28 cellular contexts compared by ENCODE assay signal in genomic region chr2:76274154-76274553, GRCh38.
"Had no signal": no experiment of that assay in that cellular context is flagged by ENCODE, and none has a peak within 500 bp of the region (broad histone marks: within the 10 kb centered on the region; RNA-seq: fewer than 3 reads in every experiment).

No MANE protein-coding gene starts in this region.

- H3K27ac ChIP-seq: colonic mucosa, coronary artery, dorsolateral prefrontal cortex, epithelial cell of prostate, esophagus muscularis mucosa, esophagus squamous epithelium, foreskin keratinocyte, gastrocnemius medialis, gastroesophageal sphincter, heart left ventricle, heart right ventricle had no signal

- FAIRE-seq: colon, endometrium, endothelial cell of umbilical vein, frontal cortex had no signal

- ATAC-seq: effector memory CD8-positive, alpha-beta T cell; esophagus mucosa; foreskin keratinocyte; gastrocnemius medialis; gastroesophageal sphincter; heart left ventricle; heart right ventricle had no signal

- DNase-seq: colonic mucosa; cortex of kidney; dermis blood vessel endothelial cell; dorsolateral prefrontal cortex; effector CD4-positive, alpha-beta T cell; effector CD8-positive, alpha-beta T cell; effector memory CD4-positive, alpha-beta T cell; effector memory CD8-positive, alpha-beta T cell; endodermal cell; erythroblast; esophagus squamous epithelium; foreskin fibroblast; foreskin keratinocyte; foreskin melanocyte; gastrocnemius medialis; glutamatergic neuron; head of caudate nucleus; heart left ventricle; heart right ventricle had no signal

- H3K27me3 ChIP-seq: colonic mucosa, dorsolateral prefrontal cortex, esophagus muscularis mucosa, esophagus squamous epithelium, foreskin keratinocyte, gastrocnemius medialis, gastroesophageal sphincter, heart left ventricle, heart right ventricle had no signal

- H3K4me1 ChIP-seq: colonic mucosa, esophagus muscularis mucosa, foreskin keratinocyte, gastrocnemius medialis, gastroesophageal sphincter, heart right ventricle had no signal

- H3K4me3 ChIP-seq: colonic mucosa, coronary artery, dorsolateral prefrontal cortex, esophagus muscularis mucosa, esophagus squamous epithelium, gastrocnemius medialis, gastroesophageal sphincter, heart left ventricle, heart right ventricle had no signal

- H3K9me3 ChIP-seq: colonic mucosa, esophagus muscularis mucosa, esophagus squamous epithelium, gastrocnemius medialis, gastroesophageal sphincter, heart left ventricle, heart right ventricle had no signal

- H3K36me3 ChIP-seq: colonic mucosa, esophagus muscularis mucosa, esophagus squamous epithelium, gastrocnemius medialis, gastroesophageal sphincter, heart left ventricle, heart right ventricle had no signal
